In the genomic region with DNA sequence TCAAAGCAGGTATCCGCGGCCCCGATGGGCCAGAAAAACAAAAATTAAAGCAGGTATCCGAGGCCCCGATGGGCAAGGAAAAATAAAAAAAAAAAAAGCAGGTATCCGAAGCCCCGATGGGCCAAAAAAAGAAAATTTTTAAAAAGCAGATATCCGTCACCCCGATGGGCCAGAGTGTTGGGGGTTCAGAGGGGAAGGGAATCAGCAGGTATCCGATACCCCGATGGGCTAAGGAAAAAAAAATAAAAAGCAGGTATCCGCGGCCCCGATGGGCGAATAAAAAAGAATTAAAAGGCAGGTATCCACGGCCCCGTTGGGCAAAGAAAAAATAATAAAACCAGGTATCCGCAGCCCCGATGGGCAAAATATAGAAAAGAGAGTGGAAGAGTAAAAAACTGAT, we compare ENCODE assay signal across 15 cellular contexts. TPM values are rescaled to one million over a fixed set of nuclear protein-coding genes. Genes with fewer than 3 reads are reported as not detected.
A peak's percentile ranks its signal among the peaks of the same experiment; 100 is the strongest.
DNase-seq lines count a peak whose midpoint lies in the region; ATAC-seq, FAIRE-seq and TF ChIP-seq lines count a peak whose summit lies in the region.
"Had no signal": no experiment of that assay in that cellular context is flagged by ENCODE, and none has a peak within 500 bp of the region (broad histone marks: within the 10 kb centered on the region; RNA-seq: fewer than 3 reads in every experiment).

No MANE protein-coding gene starts in this region.

- intact Hi-C loops in pancreas (cut with DNase I), result no loop called here

- H3K27ac ChIP-seq in BLaER1 treated with 17β-estradiol and CSF1 and Interleukin-3, amounts not matched to agents 10 nM and 100 nM, result peak overlapping the region; percentile 74 to 92 (median 91)
- H3K27ac ChIP-seq in MM.1S (ENCODE audit: low read length), result peak overlapping the region; percentile 89
- H3K27ac ChIP-seq in effector memory CD4-positive, alpha-beta T cell (ENCODE audit: insufficient read depth, low read length, poor library complexity, severe bottlenecking), result peak overlapping the region; percentile 49
- H3K27ac ChIP-seq in pancreas, result peak overlapping the region; percentile 67 to 86 (median 80)
- H3K27ac ChIP-seq: tibial artery had no signal

- H3K4me1 ChIP-seq in BLaER1 treated with 17β-estradiol and CSF1 and Interleukin-3, amounts not matched to agents 10 nM and 100 nM, result peaks cover 12 to 22% (median 16%) of the 10 kb centered on the region in 10 experiments; a peak in 16 of 20 replicates
- H3K4me1 ChIP-seq in MM.1S (ENCODE audit: low read length) (no peaks in the 10 kb centered on the region), pancreas (no peaks in the 10 kb centered on the region)
- H3K4me1 ChIP-seq in effector memory CD4-positive, alpha-beta T cell (ENCODE audit: control insufficient read depth, insufficient read depth, low read length, poor library complexity, severe bottlenecking), result no peaks in the 10 kb centered on the region

- no peak for TF ChIP-seq CTCF in MM.1S (IDR thresholded peaks at IDR 0.05; ENCODE audit: low read length)
- TF ChIP-seq CTCF in pancreas (IDR thresholded peaks at IDR 0.05), result no peak

- H3K9ac ChIP-seq in BLaER1 treated with 17β-estradiol and CSF1 and Interleukin-3, amounts not matched to agents 10 nM and 100 nM, result peak overlapping the region; percentile 87 to 94 (median 91)
- peak overlapping the region; percentile 87 for H3K9ac ChIP-seq in MM.1S (ENCODE audit: low read length)

- H4K20me1 ChIP-seq in BLaER1 treated with 17β-estradiol and CSF1 and Interleukin-3, amounts not matched to agents 10 nM and 100 nM, result peaks cover 32 to 38% (median 34%) of the 10 kb centered on the region in 11 experiments
- peaks cover 30% of the 10 kb centered on the region for H4K20me1 ChIP-seq in MM.1S (ENCODE audit: insufficient read depth, low read length)

- peak overlapping the region in 7 of 11 experiments; percentile 5 to 40 (median 15); a peak in 9 of 22 replicates for H3K4me2 ChIP-seq in BLaER1 treated with 17β-estradiol and CSF1 and Interleukin-3, amounts not matched to agents 10 nM and 100 nM
- H3K4me2 ChIP-seq in MM.1S (ENCODE audit: low read depth, low read length), result no peak overlapping the region

- no peaks in the 10 kb centered on the region for H3K27me3 ChIP-seq in BLaER1 treated with 17β-estradiol and CSF1 and Interleukin-3, amounts not matched to agents 10 nM and 100 nM
- no peaks in the 10 kb centered on the region for H3K27me3 ChIP-seq in MM.1S (replicated peaks; ENCODE audit: insufficient read depth, low read length)
- H3K27me3 ChIP-seq in effector memory CD4-positive, alpha-beta T cell (replicated peaks; ENCODE audit: control insufficient read depth, insufficient read depth, low read length, poor library complexity, severe bottlenecking), result no peaks in the 10 kb centered on the region
- H3K27me3 ChIP-seq in pancreas, result no peaks in the 10 kb centered on the region
- H3K27me3 ChIP-seq: gastroesophageal sphincter, tibial artery had no signal

- H2AFZ ChIP-seq in MM.1S (ENCODE audit: low read length), result no peak overlapping the region

- peaks cover 0 to 7% (median 0%) of the 10 kb centered on the region in 11 experiments; a peak in 2 of 22 replicates for H3K9me3 ChIP-seq in BLaER1 treated with 17β-estradiol and CSF1 and Interleukin-3, amounts not matched to agents 10 nM and 100 nM (replicated peaks in 1 of 11)
- H3K9me3 ChIP-seq in MM.1S (replicated peaks; ENCODE audit: insufficient read depth, low read length) (no peaks in the 10 kb centered on the region), pancreas (no peaks in the 10 kb centered on the region)
- no peaks in the 10 kb centered on the region for H3K9me3 ChIP-seq in effector memory CD4-positive, alpha-beta T cell (ENCODE audit: control insufficient read depth, low read length)
- H3K9me3 ChIP-seq: gastroesophageal sphincter, tibial artery had no signal

- no peaks in the 10 kb centered on the region for H3K9me2 ChIP-seq in MM.1S (replicated peaks; ENCODE audit: insufficient read depth, low read length)

- FAIRE-seq in pancreas (lab: Jason Lieb, UNC), result no peak

- H3K79me2 ChIP-seq in MM.1S (ENCODE audit: low read length), result peaks cover 51% of the 10 kb centered on the region

- 48 to 87% methylated on average over 19 of the region's 19 CpGs for WGBS in pancreas, 2 donors

- H3K4me3 ChIP-seq in BLaER1 treated with 17β-estradiol and CSF1 and Interleukin-3, amounts not matched to agents 10 nM and 100 nM, result peak overlapping the region; percentile 67 to 85 (median 80)
- H3K4me3 ChIP-seq in MM.1S (ENCODE audit: low read length) (peak overlapping the region; percentile 67), pancreas (peak overlapping the region; percentile 29 to 42 (median 38))
- H3K4me3 ChIP-seq in effector memory CD4-positive, alpha-beta T cell (ENCODE audit: insufficient read depth, low read depth, low read length, poor library complexity, severe bottlenecking), result peak overlapping the region; percentile 54
- H3K4me3 ChIP-seq: gastroesophageal sphincter, tibial artery had no signal

- peaks cover 0 to 24% (median 12%) of the 10 kb centered on the region in 11 experiments; a peak in 11 of 22 replicates for H3K36me3 ChIP-seq in BLaER1 treated with 17β-estradiol and CSF1 and Interleukin-3, amounts not matched to agents 10 nM and 100 nM
- no peaks in the 10 kb centered on the region for H3K36me3 ChIP-seq in MM.1S (replicated peaks; ENCODE audit: insufficient read depth, low read length)
- no peaks in the 10 kb centered on the region for H3K36me3 ChIP-seq in effector memory CD4-positive, alpha-beta T cell (ENCODE audit: control insufficient read depth, insufficient read depth, low read length)
- no peaks in the 10 kb centered on the region for H3K36me3 ChIP-seq in pancreas
- H3K36me3 ChIP-seq: gastroesophageal sphincter, tibial artery had no signal

- ATAC-seq in pancreas, result no peak
- ATAC-seq: activated CD4-positive, CD25-positive, alpha-beta regulatory T cell treated with anti-CD3 and anti-CD28 coated beads, Interleukin-2, amount 50 U/mL, for 24 hours had no signal

- no peaks in the 10 kb centered on the region for H3F3A ChIP-seq in MM.1S (ENCODE audit: insufficient read depth, low read length)

- DNase-seq in MM.1S (no peak), pancreas (no peak), cerebellar cortex (ENCODE audit: low spot score) (no peak), Ammon's horn (ENCODE audit: low spot score) (no peak), occipital lobe (lab: John Stamatoyannopoulos, UW) (no peak), SW 1271 (lab: John Stamatoyannopoulos, UW) (no peak)
- no peak for DNase-seq in effector memory CD4-positive, alpha-beta T cell
- DNase-seq: activated naive CD4-positive, alpha-beta T cell treated with anti-CD3 and anti-CD28 coated beads, Interleukin-2, amount 50 U/mL, for 16 hours; DND-41; H7; tibial artery had no signal

RNA-seq across cellular contexts. Expression of a gene that starts 0.5 kb away (rescaled TPM):
- 100 to 1,000 TPM in 4 of 6 donors, 10 to 100 TPM in 1, under 1 TPM in 1; 0.12 to 195 (median 137) TPM for total RNA-seq in pancreas
- 100 to 1,000 TPM in 1 of 2 donors, not detected in 1; 409 TPM for polyA plus RNA-seq in pancreas
- 312 TPM for total RNA-seq in occipital lobe
- total RNA-seq: H7, progenitor cell of endocrine pancreas had no signal
